Comparison of ENCODE assay signal across 18 cellular contexts in the genomic region with DNA sequence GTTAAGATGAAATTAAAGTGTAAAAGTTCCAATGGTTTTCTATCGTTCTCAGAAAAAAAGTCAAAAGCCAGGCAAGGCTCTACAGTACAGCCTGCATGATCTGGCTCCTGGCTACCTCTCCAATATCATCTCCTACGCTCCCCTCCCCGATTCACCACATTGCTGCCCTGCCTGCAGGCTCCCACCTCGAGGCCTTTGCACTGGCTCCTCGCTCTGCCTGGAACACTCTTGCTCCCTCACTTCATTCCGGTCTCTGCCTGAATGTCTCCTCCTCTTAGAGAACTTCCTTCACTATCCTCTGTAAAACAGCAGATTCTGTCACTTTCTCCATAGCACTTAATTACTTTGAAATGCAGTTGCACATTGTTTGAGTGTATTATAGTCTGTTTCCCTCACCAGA.
"Had no signal": no experiment of that assay in that cellular context is flagged by ENCODE, and none has a peak within 500 bp of the region (broad histone marks: within the 10 kb centered on the region; RNA-seq: fewer than 3 reads in every experiment).

No MANE protein-coding gene starts in this region.

- DNase-seq: activated B cell treated with CpG ODN at 0.5 μM for 24 hours; activated CD4-positive, alpha-beta T cell treated with anti-CD3 and anti-CD28 coated beads, Interleukin-2, amount 10 ng/mL, durations not matched to agents 7 days and 5 days; activated effector memory CD4-positive, alpha-beta T cell treated with Interleukin-2 at 50 U/mL for 16 hours; central memory CD4-positive, alpha-beta T cell; effector CD8-positive, alpha-beta T cell; gastrocnemius medialis; hypothalamus; kidney; retina; SK-N-SH; stimulated activated CD4-positive, alpha-beta T cell treated with anti-CD3 and anti-CD28 coated beads, Interleukin-4, amount 100 ng/mL, for 4 hours; stimulated activated naive CD8-positive, alpha-beta T cell treated with anti-CD3 and anti-CD28 coated beads, Interleukin-15, amount 100 ng/mL, for 72 hours had no signal

- ATAC-seq: gastrocnemius medialis; stimulated activated naive CD8-positive, alpha-beta T cell treated with anti-CD3 and anti-CD28 coated beads, Interleukin-15, amount 100 ng/mL, for 72 hours had no signal

- H3K4me2 ChIP-seq: SK-N-SH had no signal

- H3K4me3 Mint-ChIP-seq: activated B cell treated with CpG ODN at 0.5 μM for 24 hours; activated CD4-positive, alpha-beta T cell treated with anti-CD3 and anti-CD28 coated beads, Interleukin-2, amount 10 ng/mL, durations not matched to agents 7 days and 5 days; activated naive CD8-positive, alpha-beta T cell; mesothelial cell of epicardium; stimulated activated naive CD8-positive, alpha-beta T cell treated with anti-CD3 and anti-CD28 coated beads, Interleukin-15, amount 100 ng/mL, for 72 hours; T-helper 1 cell treated with Interleukin-12 subunit alpha and Interleukin-12 subunit beta and Interleukin-4 antibody, amounts not matched to agents 30 μg/mL and 1 μg/mL, for 36 hours had no signal

- H3K9me3 ChIP-seq: gastrocnemius medialis, SK-N-SH, thoracic aorta had no signal

- H3K27me3 Mint-ChIP-seq: activated B cell treated with CpG ODN at 0.5 μM for 24 hours; activated CD4-positive, alpha-beta T cell treated with anti-CD3 and anti-CD28 coated beads, Interleukin-2, amount 10 ng/mL, durations not matched to agents 7 days and 5 days; activated naive CD8-positive, alpha-beta T cell; stimulated activated naive CD8-positive, alpha-beta T cell treated with anti-CD3 and anti-CD28 coated beads, Interleukin-15, amount 100 ng/mL, for 72 hours had no signal

- H3K9ac ChIP-seq: SK-N-SH had no signal

- H3K27ac Mint-ChIP-seq: activated B cell treated with CpG ODN at 0.5 μM for 24 hours; activated CD4-positive, alpha-beta T cell treated with anti-CD3 and anti-CD28 coated beads, Interleukin-2, amount 10 ng/mL, durations not matched to agents 7 days and 5 days; activated naive CD8-positive, alpha-beta T cell; mesothelial cell of epicardium; stimulated activated naive CD8-positive, alpha-beta T cell treated with anti-CD3 and anti-CD28 coated beads, Interleukin-15, amount 100 ng/mL, for 72 hours; T-helper 1 cell treated with Interleukin-12 subunit alpha and Interleukin-12 subunit beta and Interleukin-4 antibody, amounts not matched to agents 30 μg/mL and 1 μg/mL, for 36 hours had no signal

- H3K4me3 ChIP-seq: coronary artery, gastrocnemius medialis, skin epidermis, thoracic aorta had no signal

- H3K27ac ChIP-seq: coronary artery, skin epidermis, thoracic aorta had no signal

- H3K9me3 Mint-ChIP-seq: mesothelial cell of epicardium had no signal

- H3K36me3 ChIP-seq: gastrocnemius medialis, thoracic aorta had no signal

- H3K36me3 Mint-ChIP-seq: mesothelial cell of epicardium had no signal

- H3K27me3 ChIP-seq: gastrocnemius medialis had no signal
